Comparison of ENCODE assay signal across 24 cellular contexts in the genomic region with DNA sequence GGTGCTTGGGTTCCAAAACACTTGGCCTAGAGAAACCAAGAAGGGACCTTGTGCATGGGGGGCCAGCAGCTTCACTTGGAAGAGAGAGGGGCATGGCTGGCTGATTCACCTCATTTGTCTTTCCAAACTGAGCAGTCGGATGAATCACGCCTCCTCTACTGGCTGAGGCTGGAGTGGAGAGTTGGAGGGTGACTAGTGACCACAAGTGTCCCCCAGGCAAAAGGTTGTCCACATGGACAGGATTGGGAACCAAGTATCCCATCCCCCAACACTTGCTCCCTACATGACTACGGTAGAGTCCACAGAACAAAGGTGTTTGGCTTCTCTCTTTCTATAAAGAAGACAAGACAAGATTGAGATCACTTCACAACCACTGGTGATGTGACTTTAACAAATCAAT.
"Had no signal": no experiment of that assay in that cellular context is flagged by ENCODE, and none has a peak within 500 bp of the region (broad histone marks: within the 10 kb centered on the region; RNA-seq: fewer than 3 reads in every experiment).

No MANE protein-coding gene starts in this region.

- H3K4me1 Mint-ChIP-seq: immature natural killer cell; mesothelial cell of epicardium; naive thymus-derived CD4-positive, alpha-beta T cell had no signal

- H3K4me3 Mint-ChIP-seq: immature natural killer cell; mesothelial cell of epicardium; naive thymus-derived CD4-positive, alpha-beta T cell had no signal

- H3K4me3 ChIP-seq: coronary artery, dorsolateral prefrontal cortex, esophagus muscularis mucosa, gastrocnemius medialis, hepatocyte, lower lobe of right lung had no signal

- H3K36me3 Mint-ChIP-seq: immature natural killer cell; mesothelial cell of epicardium; naive thymus-derived CD4-positive, alpha-beta T cell had no signal

- ATAC-seq: gastrocnemius medialis; left colon; left lobe of liver; left ventricle myocardium superior; lower lobe of right lung; naive thymus-derived CD4-positive, alpha-beta T cell had no signal

- H3K27ac Mint-ChIP-seq: immature natural killer cell; mesothelial cell of epicardium; naive thymus-derived CD4-positive, alpha-beta T cell had no signal

- DNase-seq: dermis blood vessel endothelial cell; dorsolateral prefrontal cortex; effector CD4-positive, alpha-beta T cell; effector memory CD4-positive, alpha-beta T cell; foreskin fibroblast; foreskin melanocyte; gastrocnemius medialis; glutamatergic neuron; head of caudate nucleus; hypothalamus; immature natural killer cell; islet precursor cell; kidney; kidney glomerular epithelial cell; left colon; left ventricle myocardium superior; lower lobe of right lung; mesenchymal stem cell; naive thymus-derived CD4-positive, alpha-beta T cell had no signal
